Comparison of ENCODE assay signal across 6 cellular contexts in the genomic region with DNA sequence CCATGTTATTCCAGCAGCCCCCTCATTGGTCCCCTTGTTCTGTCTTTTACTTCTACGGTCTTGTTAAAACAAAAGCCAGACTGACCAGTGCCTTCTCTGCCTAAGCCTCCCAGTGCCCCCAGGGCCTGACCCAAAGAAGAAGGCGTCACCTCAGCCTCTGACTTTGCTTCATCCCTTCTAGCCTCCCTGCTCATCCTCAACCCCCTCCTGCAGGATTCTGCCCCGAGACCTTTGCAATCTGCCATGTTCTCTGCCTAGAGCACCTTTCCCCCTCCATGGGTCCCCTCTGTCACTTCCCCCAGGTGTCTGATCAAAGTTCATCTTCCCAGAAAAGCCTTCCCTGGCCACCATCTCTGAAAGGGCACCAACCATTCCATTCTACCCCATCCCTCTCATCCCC.
"Had no signal": no experiment of that assay in that cellular context is flagged by ENCODE, and none has a peak within 500 bp of the region (broad histone marks: within the 10 kb centered on the region; RNA-seq: fewer than 3 reads in every experiment).

No MANE protein-coding gene starts in this region.

- ATAC-seq: GM12878 had no signal

- FAIRE-seq: G401.6, GM12878, GM12891, GM12892, GM18507, GM19239 had no signal

- H3K4me3 ChIP-seq: GM12878 had no signal
